Comparison of ENCODE assay signal across 10 cellular contexts in genomic region chr21:31446206-31446900, GRCh38.
A peak's percentile ranks its signal among the peaks of the same experiment; 100 is the strongest.
DNase-seq lines count a peak whose midpoint lies in the region; ATAC-seq, FAIRE-seq and TF ChIP-seq lines count a peak whose summit lies in the region.
"Had no signal": no experiment of that assay in that cellular context is flagged by ENCODE, and none has a peak within 500 bp of the region (broad histone marks: within the 10 kb centered on the region; RNA-seq: fewer than 3 reads in every experiment).

No MANE protein-coding gene starts in this region.

- intact Hi-C loops in CD4-positive, alpha-beta T cell (cut with DNase I, micrococcal nuclease): loop anchor here in 1 of 2 experiments (10.0 kb wide), 1 partner anchor 52 kb away; no protein-coding TSS in a partner anchor

- H4K20me1 ChIP-seq in H1 (replicated peaks in 1 of 2; ENCODE audit: control insufficient read depth in 1 of 2, insufficient read depth in 2 of 2, low read length in 2 of 2): no peaks in the 10 kb centered on the region

- H2AFZ ChIP-seq in H1 (ENCODE audit: low read length): no peak overlapping the region
- H2AFZ ChIP-seq: PC-9 had no signal

- TF ChIP-seq POLR2A in H1 (IDR thresholded peaks at IDR 0.05; ENCODE audit: control extremely low read depth in 1 of 2, low read depth in 2 of 2, low read length in 2 of 2): no peak

- H2BK5ac ChIP-seq in H1 (ENCODE audit: low read depth, low read length): no peak overlapping the region

- H3K36me3 Mint-ChIP-seq in CD4-positive, alpha-beta T cell (ENCODE audit: low read depth): no peaks in the 10 kb centered on the region
- H3K36me3 Mint-ChIP-seq in activated CD4-positive, alpha-beta T cell treated with anti-CD3 and anti-CD28 coated beads, Interleukin-2, amount 10 ng/mL, durations not matched to agents 7 days and 5 days (ENCODE audit: low read depth): peaks cover 26% of the 10 kb centered on the region

- ATAC-seq in CD4-positive, alpha-beta T cell (ENCODE audit: poor library complexity): peak; percentile 93
- ATAC-seq in HG02798 (IDR thresholded peaks at IDR 0.05; ENCODE audit: poor library complexity, unreplicated experiment): peak; percentile 57

- no peak overlapping the region for H3K4me3 ChIP-seq in H1 (ENCODE audit: extremely low read depth in 1 of 4, insufficient read depth in 2 of 4, low read depth in 3 of 4, low read length in 4 of 4)
- H3K4me3 ChIP-seq: PC-9 had no signal

- H3K9ac ChIP-seq in H1 (replicated peaks in 1 of 4; ENCODE audit: extremely low read depth in 1 of 4, low read depth in 3 of 4, low read length in 3 of 4): no peak overlapping the region

- no peak for TF ChIP-seq CTCF in CD4-positive, alpha-beta T cell (IDR thresholded peaks at IDR 0.05)
- TF ChIP-seq CTCF in H1 (IDR thresholded peaks at IDR 0.05; ENCODE audit: control extremely low read depth in 1 of 3, insufficient read depth in 1 of 3, low read depth in 1 of 3, low read length in 3 of 3): no peak

- H3K27me3 ChIP-seq in CD4-positive, alpha-beta T cell (ENCODE audit: control insufficient read depth, insufficient read depth, low read length): no peaks in the 10 kb centered on the region
- H3K27me3 ChIP-seq in H1 (replicated peaks in 1 of 4; ENCODE audit: control insufficient read depth in 3 of 4, extremely low read depth in 1 of 4, insufficient read depth in 3 of 4, low read length in 3 of 4): no peaks in the 10 kb centered on the region

- H3K79me1 ChIP-seq in H1 (ENCODE audit: low read depth, low read length): no peaks in the 10 kb centered on the region

- no peak for TF ChIP-seq EP300 in H1 (IDR thresholded peaks at IDR 0.05; ENCODE audit: borderline replicate concordance in 1 of 2, low read depth in 2 of 2, low read length in 2 of 2)

- no peaks in the 10 kb centered on the region; a peak in 1 of 4 replicates for H3K79me2 ChIP-seq in H1 (ENCODE audit: control insufficient read depth in 1 of 2, insufficient read depth in 2 of 2, low read length in 2 of 2)

- H2BK15ac ChIP-seq in H1 (ENCODE audit: low read length): no peak overlapping the region

- H3K4me1 ChIP-seq in H1 (replicated peaks in 1 of 4; ENCODE audit: control insufficient read depth in 3 of 4, insufficient read depth in 4 of 4, low read length in 3 of 4): no peaks in the 10 kb centered on the region; a peak in 1 of 7 replicates

- 72% methylated on average over 8 of the region's 8 CpGs; no CpG with 5 or more reads in 1 of the 2 experiments for WGBS in H1 (ENCODE audit: extremely low coverage in 1 of 2, insufficient coverage in 1 of 2, insufficient read length in 1 of 2, insufficient replicate concordance in 2 of 2, low coverage in 1 of 2, low lambda C conversion rate in 2 of 2, missing lambda C conversion rate in 1 of 2), 2 experiments

- H3K23ac ChIP-seq in H1 (ENCODE audit: insufficient read length): no peak overlapping the region

- FAIRE-seq in H1 (lab: Jason Lieb, UNC) (no peak), frontal cortex (lab: Jason Lieb, UNC) (no peak)

- H2BK20ac ChIP-seq in H1 (ENCODE audit: low read length): no peak overlapping the region

- peaks cover 53% of the 10 kb centered on the region for H3K4me1 Mint-ChIP-seq in CD4-positive, alpha-beta T cell (ENCODE audit: low read depth)
- peaks cover 47% of the 10 kb centered on the region for H3K4me1 Mint-ChIP-seq in activated CD4-positive, alpha-beta T cell treated with anti-CD3 and anti-CD28 coated beads, Interleukin-2, amount 10 ng/mL, durations not matched to agents 7 days and 5 days

- POLR2A ChIA-PET in CD4-positive, alpha-beta T cell (lab: Charles Lee): interaction anchor here (0.9 to 1.8 kb wide), 5 partner anchors 11 to 113 kb away, joined by 3 to 7 read pairs (median 3); no protein-coding TSS in a partner anchor
- POLR2A ChIA-PET in activated CD4-positive, alpha-beta T cell treated with anti-CD3 and anti-CD28 coated beads, Interleukin-2, amount 10 ng/mL, durations not matched to agents 7 days and 5 days (lab: Charles Lee): no interaction called here
- POLR2A ChIA-PET in H1 (lab: Charles Lee; ENCODE audit: partially characterized antibody): no interaction called here

- H4K5ac ChIP-seq in H1 (ENCODE audit: insufficient read length, low read depth, low read length): no peak overlapping the region

- H3K9me3 Mint-ChIP-seq in CD4-positive, alpha-beta T cell: no peaks in the 10 kb centered on the region
- peaks cover 8% of the 10 kb centered on the region for H3K9me3 Mint-ChIP-seq in activated CD4-positive, alpha-beta T cell treated with anti-CD3 and anti-CD28 coated beads, Interleukin-2, amount 10 ng/mL, durations not matched to agents 7 days and 5 days

- no peak overlapping the region for H4K91ac ChIP-seq in H1 (replicated peaks; ENCODE audit: insufficient read length, low read length)

- peak; percentile 19 to 57 (median 35) for DNase-seq in CD4-positive, alpha-beta T cell
- peak; percentile 71 for DNase-seq in activated CD4-positive, alpha-beta T cell treated with anti-CD3 and anti-CD28 coated beads, Interleukin-2, amount 10 ng/mL, durations not matched to agents 7 days and 5 days
- DNase-seq in H1 (ENCODE audit: low read depth in 1 of 2, low spot score in 2 of 2): no peak
- DNase-seq in NCI-H524 treated with DMSO at 0.1 percent for 48 hours (lab: John Stamatoyannopoulos, UW): no peak
- DNase-seq in OCI-M2 (lab: John Stamatoyannopoulos, UW; ENCODE audit: unreplicated experiment): no peak
- no peak for DNase-seq in frontal cortex (ENCODE audit: low spot score in 2 of 2)
- DNase-seq in RKO (ENCODE audit: low spot score): no peak
- DNase-seq: PC-9 had no signal

- no peak overlapping the region for H2BK120ac ChIP-seq in H1 (replicated peaks; ENCODE audit: low read depth, low read length)

- no peak for TF ChIP-seq RAD21 in H1 (IDR thresholded peaks at IDR 0.05 in 1 of 2, conservative IDR thresholded peaks at IDR 0.05 in 1 of 2; ENCODE audit: low read depth in 2 of 2, low read length in 2 of 2)

- H3K56ac ChIP-seq in H1 (replicated peaks; ENCODE audit: insufficient read length, low read depth, low read length): no peak overlapping the region

- H3K9me3 ChIP-seq in CD4-positive, alpha-beta T cell (ENCODE audit: control insufficient read depth, low read length): peaks cover 4% of the 10 kb centered on the region
- peaks cover 0 to 3% of the 10 kb centered on the region in 2 experiments; a peak in 1 of 4 replicates for H3K9me3 ChIP-seq in H1 (ENCODE audit: insufficient read depth in 2 of 2, low read depth in 1 of 2, low read length in 1 of 2)

- H3K27ac ChIP-seq in CD4-positive, alpha-beta T cell (ENCODE audit: low read depth, low read length): no peak overlapping the region
- no peak overlapping the region for H3K27ac ChIP-seq in H1 (ENCODE audit: low read depth, low read length)
- H3K27ac ChIP-seq: C4-2B, PC-9 had no signal

- no peak overlapping the region for H2BK12ac ChIP-seq in H1 (ENCODE audit: low read depth, low read length)

- H3K4me2 ChIP-seq in H1 (ENCODE audit: insufficient read depth in 1 of 2, low read depth in 2 of 2, low read length in 2 of 2): no peak overlapping the region
- H3K4me2 ChIP-seq: PC-9 had no signal

- H3K27ac Mint-ChIP-seq in CD4-positive, alpha-beta T cell: peak overlapping the region; percentile 22
- peak overlapping the region; percentile 90 for H3K27ac Mint-ChIP-seq in activated CD4-positive, alpha-beta T cell treated with anti-CD3 and anti-CD28 coated beads, Interleukin-2, amount 10 ng/mL, durations not matched to agents 7 days and 5 days

- H3K27me3 Mint-ChIP-seq in CD4-positive, alpha-beta T cell: no peaks in the 10 kb centered on the region
- H3K27me3 Mint-ChIP-seq in activated CD4-positive, alpha-beta T cell treated with anti-CD3 and anti-CD28 coated beads, Interleukin-2, amount 10 ng/mL, durations not matched to agents 7 days and 5 days: no peaks in the 10 kb centered on the region

- H3K36me3 ChIP-seq in H1 (ENCODE audit: control insufficient read depth in 2 of 4, insufficient read depth in 4 of 4, low read length in 3 of 4): no peaks in the 10 kb centered on the region; a peak in 1 of 8 replicates

- H3K4me3 Mint-ChIP-seq in CD4-positive, alpha-beta T cell: peak overlapping the region; percentile 74
- peak overlapping the region; percentile 20 for H3K4me3 Mint-ChIP-seq in activated CD4-positive, alpha-beta T cell treated with anti-CD3 and anti-CD28 coated beads, Interleukin-2, amount 10 ng/mL, durations not matched to agents 7 days and 5 days

- H3K14ac ChIP-seq in H1 (ENCODE audit: insufficient read length): no peak overlapping the region

- H3K23me2 ChIP-seq in H1 (ENCODE audit: low read depth, low read length): no peaks in the 10 kb centered on the region

- no peak overlapping the region for H4K8ac ChIP-seq in H1 (ENCODE audit: extremely low read depth, insufficient read depth, low read length)

- no peak overlapping the region for H3K18ac ChIP-seq in H1 (ENCODE audit: extremely low read depth, low read length)

- CTCF ChIA-PET in CD4-positive, alpha-beta T cell (lab: Charles Lee): no interaction called here
- CTCF ChIA-PET in activated CD4-positive, alpha-beta T cell treated with anti-CD3 and anti-CD28 coated beads, Interleukin-2, amount 10 ng/mL, durations not matched to agents 7 days and 5 days (lab: Charles Lee): interaction anchor here (0.9 to 1.4 kb wide), 2 partner anchors 11 to 72 kb away, joined by 3 read pairs; no protein-coding TSS in a partner anchor
- CTCF ChIA-PET in H1 (lab: Charles Lee; ENCODE audit: partially characterized antibody): no interaction called here

- H2AK5ac ChIP-seq in H1 (ENCODE audit: low read depth, low read length): 0 out of 2 replicates have a peak overlapping the region, but pooled peaks have one; percentile 49

- H3K4ac ChIP-seq in H1 (replicated peaks; ENCODE audit: insufficient read length, low read depth, low read length): no peak overlapping the region

TF ChIP-seq in H1, 55 proteins besides CTCF, POLR2A, EP300 and RAD21:
- TF ChIP-seq CHD1 (IDR thresholded peaks at IDR 0.05; ENCODE audit: low read depth, low read length) (no peak), HDAC2 (IDR thresholded peaks at IDR 0.05; ENCODE audit: borderline replicate concordance in 1 of 2, low read depth in 2 of 2, low read length in 2 of 2) (no peak), TEAD4 (IDR thresholded peaks at IDR 0.05; ENCODE audit: low read depth, low read length) (no peak), RBBP5 (IDR thresholded peaks at IDR 0.05; ENCODE audit: borderline replicate concordance, low read depth, low read length) (no peak), TBP (IDR thresholded peaks at IDR 0.05; ENCODE audit: low read depth, low read length) (no peak)
- TF ChIP-seq, protein P1, sequence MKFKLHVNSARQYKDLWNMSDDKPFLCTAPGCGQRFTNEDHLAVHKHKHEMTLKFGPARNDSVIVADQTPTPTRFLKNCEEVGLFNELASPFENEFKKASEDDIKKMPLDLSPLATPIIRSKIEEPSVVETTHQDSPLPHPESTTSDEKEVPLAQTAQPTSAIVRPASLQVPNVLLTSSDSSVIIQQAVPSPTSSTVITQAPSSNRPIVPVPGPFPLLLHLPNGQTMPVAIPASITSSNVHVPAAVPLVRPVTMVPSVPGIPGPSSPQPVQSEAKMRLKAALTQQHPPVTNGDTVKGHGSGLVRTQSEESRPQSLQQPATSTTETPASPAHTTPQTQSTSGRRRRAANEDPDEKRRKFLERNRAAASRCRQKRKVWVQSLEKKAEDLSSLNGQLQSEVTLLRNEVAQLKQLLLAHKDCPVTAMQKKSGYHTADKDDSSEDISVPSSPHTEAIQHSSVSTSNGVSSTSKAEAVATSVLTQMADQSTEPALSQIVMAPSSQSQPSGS (IDR thresholded peaks at IDR 0.05; ENCODE audit: low read length): no peak

Comparison
In these comparisons a context has a peak if more than half of its experiments do, and no peak if none do; other contexts are left out.
1. DNase-seq: peak in CD4-positive, alpha-beta T cell (10 of 10) and activated CD4-positive, alpha-beta T cell treated with anti-CD3 and anti-CD28 coated beads, Interleukin-2, amount 10 ng/mL, durations not matched to agents 7 days and 5 days (single experiment); none in H1 (0 of 2), NCI-H524 treated with DMSO at 0.1 percent for 48 hours (single experiment), OCI-M2 (single experiment), frontal cortex (0 of 2) and RKO (single experiment).